Comparison of ENCODE assay signal across 8 cellular contexts in genomic region chr22:41204992-41205900, GRCh38. TPM values are rescaled to one million over a fixed set of nuclear protein-coding genes. Genes with fewer than 3 reads are reported as not detected.
A peak's percentile ranks its signal among the peaks of the same experiment; 100 is the strongest.
DNase-seq lines count a peak whose midpoint lies in the region; ATAC-seq and TF ChIP-seq lines count a peak whose summit lies in the region.

L3MBTL2 (plus strand) TSS chr22:41205312; CDS start chr22:41205363, 51 bp downstream.

- no peaks in the 10 kb centered on the region for H3K9me3 ChIP-seq in upper lobe of right lung

- H3K9me3 Mint-ChIP-seq in T-helper 1 cell treated with Interleukin-12 subunit alpha and Interleukin-12 subunit beta and Interleukin-4 antibody, amounts not matched to agents 30 μg/mL and 1 μg/mL, for 36 hours: no peaks in the 10 kb centered on the region

- TF ChIP-seq CTCF in GM13977 (IDR thresholded peaks at IDR 0.05; ENCODE audit: extremely low read depth, insufficient read depth, missing control alignments) (no peak), upper lobe of right lung (IDR thresholded peaks at IDR 0.05) (no peak)

- peaks cover 13% of the 10 kb centered on the region for H3K27me3 Mint-ChIP-seq in T-helper 1 cell treated with Interleukin-12 subunit alpha and Interleukin-12 subunit beta and Interleukin-4 antibody, amounts not matched to agents 30 μg/mL and 1 μg/mL, for 36 hours (ENCODE audit: low read depth)

- H3K4me3 Mint-ChIP-seq in T-helper 1 cell treated with Interleukin-12 subunit alpha and Interleukin-12 subunit beta and Interleukin-4 antibody, amounts not matched to agents 30 μg/mL and 1 μg/mL, for 36 hours: peak within 1 kb of the TSS; percentile 95

- DNase-seq in GM13977 (ENCODE audit: low spot score): peak; percentile 98
- DNase-seq in NCI-H1694 (lab: John Stamatoyannopoulos, UW): peak; percentile 96
- peak; percentile 91 for DNase-seq in amniotic stem cell (lab: John Stamatoyannopoulos, UW)
- DNase-seq in left cardiac atrium: peak; percentile 98
- peak; percentile 99 for DNase-seq in posterior vena cava (ENCODE audit: low spot score)
- peak; percentile 99 for DNase-seq in upper lobe of right lung

- peak within 1 kb of the TSS; percentile 76 for H3K27ac ChIP-seq in upper lobe of right lung

- intact Hi-C loops in left cardiac atrium (cut with DNase I): loop anchor here in 1 of 2 donors (5.0 kb wide), 1 partner anchor 82 kb away; the partner anchor contains the start of gene RANGAP1
- intact Hi-C loops in posterior vena cava (cut with DNase I): no loop called here
- intact Hi-C loops in upper lobe of right lung (cut with DNase I): no loop called here

- H3K27me3 ChIP-seq in upper lobe of right lung: no peaks in the 10 kb centered on the region

- peaks cover 26% of the 10 kb centered on the region for H3K4me1 Mint-ChIP-seq in T-helper 1 cell treated with Interleukin-12 subunit alpha and Interleukin-12 subunit beta and Interleukin-4 antibody, amounts not matched to agents 30 μg/mL and 1 μg/mL, for 36 hours (ENCODE audit: low read depth)

- peak; percentile 94 for ATAC-seq in HG02884 (IDR thresholded peaks at IDR 0.05; ENCODE audit: unreplicated experiment)
- ATAC-seq in left cardiac atrium: peak; percentile 100
- peak; percentile 100 for ATAC-seq in upper lobe of right lung

- peaks cover 11% of the 10 kb centered on the region for H3K36me3 Mint-ChIP-seq in T-helper 1 cell treated with Interleukin-12 subunit alpha and Interleukin-12 subunit beta and Interleukin-4 antibody, amounts not matched to agents 30 μg/mL and 1 μg/mL, for 36 hours (ENCODE audit: low read depth)

- peaks cover 6% of the 10 kb centered on the region for H3K4me1 ChIP-seq in upper lobe of right lung

- H3K4me3 ChIP-seq in upper lobe of right lung: peak within 1 kb of the TSS; percentile 87

- in situ Hi-C loops in GM13977 (cut with MboI; ENCODE audit: low pct_unique_long_range_greater_than_20kb, low sequenced_read_pairs, unreplicated experiment): no loop called here

- no peaks in the 10 kb centered on the region for H3K36me3 ChIP-seq in upper lobe of right lung

- H3K27ac Mint-ChIP-seq in T-helper 1 cell treated with Interleukin-12 subunit alpha and Interleukin-12 subunit beta and Interleukin-4 antibody, amounts not matched to agents 30 μg/mL and 1 μg/mL, for 36 hours: peak within 1 kb of the TSS; percentile 88

RNA-seq across cellular contexts. Expression of gene L3MBTL2, which starts in this region (rescaled TPM):
- 10 to 100 TPM; 13.6 to 15.4 TPM for total RNA-seq in left cardiac atrium
- 10 to 100 TPM; 15.4 to 19.0 TPM for total RNA-seq in posterior vena cava
- total RNA-seq in upper lobe of right lung: 24.0 TPM

Comparison
In these comparisons a context has a peak if more than half of its experiments do, and no peak if none do; other contexts are left out.
1. Peak in every context shown above with its lines: DNase-seq, ATAC-seq, H3K4me3 ChIP-seq and H3K27ac ChIP-seq.